ENCODE assay signal across 18 cellular contexts in genomic region chr2:209499071-209499470, GRCh38.
DNase-seq lines count a peak whose midpoint lies in the region; FAIRE-seq and TF ChIP-seq lines count a peak whose summit lies in the region.
"Had no signal": no experiment of that assay in that cellular context is flagged by ENCODE, and none has a peak within 500 bp of the region (broad histone marks: within the 10 kb centered on the region; RNA-seq: fewer than 3 reads in every experiment).

No MANE protein-coding gene starts in this region.

- FAIRE-seq in bronchial epithelial cell (lab: Jason Lieb, UNC): no peak
- FAIRE-seq: G401.6, kidney had no signal

- peak; percentile 79 for DNase-seq in ELR (ENCODE audit: low read depth)
- DNase-seq in NCI-H226: peak; percentile 4
- DNase-seq in bronchial epithelial cell (ENCODE audit: low read depth): peak; percentile 26
- DNase-seq in kidney tubule cell (ENCODE audit: low spot score): peak; percentile 33
- no peak for DNase-seq in UCSD-AML1 (lab: John Stamatoyannopoulos, UW; ENCODE audit: unreplicated experiment)
- DNase-seq in middle frontal gyrus (ENCODE audit: extremely low spot score, low spot score): no peak
- DNase-seq in activated CD4-positive, CD25-positive, alpha-beta regulatory T cell (lab: John Stamatoyannopoulos, UW): no peak
- DNase-seq: activated CD4-positive, alpha-beta T cell treated with anti-CD3 and anti-CD28 coated beads for 36 hours; activated naive CD8-positive, alpha-beta T cell treated with anti-CD3 and anti-CD28 coated beads, Interleukin-2, amount 10 ng/mL, durations not matched to agents 7 days and 5 days; BE2C; NCI-H1092; NCI-H524; right cardiac atrium; stimulated activated CD8-positive, alpha-beta memory T cell treated with anti-CD3 and anti-CD28 coated beads, Interleukin-4, amount 100 ng/mL, for 48 hours; upper lobe of right lung had no signal

- H3K27me3 ChIP-seq in bronchial epithelial cell (ENCODE audit: control insufficient read depth, insufficient read depth, low read length): no peaks in the 10 kb centered on the region
- H3K27me3 ChIP-seq: BE2C, gastroesophageal sphincter, upper lobe of right lung had no signal

- no peaks in the 10 kb centered on the region for H3K36me3 ChIP-seq in bronchial epithelial cell (ENCODE audit: control insufficient read depth, insufficient read depth, low read length)
- H3K36me3 ChIP-seq: BE2C, gastroesophageal sphincter, upper lobe of right lung had no signal

- no peak overlapping the region for H3K4me3 ChIP-seq in bronchial epithelial cell (ENCODE audit: low read depth, low read length)
- H3K4me3 ChIP-seq: gastroesophageal sphincter, upper lobe of right lung had no signal

- no peak for TF ChIP-seq CTCF in bronchial epithelial cell (IDR thresholded peaks at IDR 0.05; ENCODE audit: insufficient read depth, low read length, severe bottlenecking)

Comparison
In these comparisons a context has a peak if more than half of its experiments do, and no peak if none do; other contexts are left out.
1. DNase-seq: peak in ELR (single experiment), NCI-H226 (single experiment), bronchial epithelial cell (single experiment) and kidney tubule cell (single experiment); none in UCSD-AML1 (single experiment), middle frontal gyrus (single experiment) and activated CD4-positive, CD25-positive, alpha-beta regulatory T cell (0 of 4).